Comparison of ENCODE assay signal across 1 cellular context in the genomic region with DNA sequence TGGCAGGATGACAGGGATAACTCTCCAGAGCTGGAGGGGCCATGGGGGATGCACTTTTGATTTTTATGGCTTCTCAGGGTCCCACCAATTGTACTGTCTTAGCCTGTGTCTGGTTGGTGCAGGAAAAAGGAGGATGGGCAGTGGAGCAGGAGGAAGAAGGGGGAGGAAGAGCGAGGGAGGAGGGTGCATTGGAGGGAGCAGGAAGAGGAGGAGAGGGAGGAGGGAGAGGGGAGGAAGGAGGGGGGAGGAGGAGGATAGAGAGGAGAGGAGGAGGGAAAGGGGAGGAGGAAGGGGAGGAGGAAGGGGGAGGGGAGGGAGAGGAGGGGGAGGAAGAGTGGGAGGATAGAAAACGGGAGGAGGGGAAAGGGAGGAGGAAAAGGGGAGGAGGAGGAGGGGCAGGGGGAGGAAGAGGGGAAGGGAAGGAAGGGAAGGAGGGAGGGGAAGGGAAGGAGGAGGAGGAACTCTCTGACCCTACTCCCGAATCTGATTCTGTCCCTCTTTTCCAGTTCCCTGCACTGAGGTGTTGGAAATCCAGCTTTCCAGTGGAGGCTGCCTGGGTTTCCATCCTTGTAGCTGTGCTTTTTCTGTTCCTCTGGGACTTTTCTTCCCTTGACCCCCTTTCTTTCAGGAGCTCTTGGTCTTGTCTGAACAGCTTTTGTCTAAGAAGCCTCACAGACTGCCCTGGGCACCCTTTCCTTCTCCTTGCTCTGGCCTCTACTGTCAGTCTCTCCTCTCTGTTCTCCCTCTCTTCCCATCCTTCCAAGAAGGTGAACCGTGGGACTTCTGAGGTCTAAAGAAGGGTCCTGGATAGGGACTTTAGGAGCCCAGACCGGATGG.
TF ChIP-seq lines count a peak whose summit lies in the region.

No MANE protein-coding gene starts in this region.

TF ChIP-seq in HCT116, 20 proteins besides CTCF, POLR2A, EP300 and RAD21 (continued from another document):
- TF ChIP-seq, protein P1, sequence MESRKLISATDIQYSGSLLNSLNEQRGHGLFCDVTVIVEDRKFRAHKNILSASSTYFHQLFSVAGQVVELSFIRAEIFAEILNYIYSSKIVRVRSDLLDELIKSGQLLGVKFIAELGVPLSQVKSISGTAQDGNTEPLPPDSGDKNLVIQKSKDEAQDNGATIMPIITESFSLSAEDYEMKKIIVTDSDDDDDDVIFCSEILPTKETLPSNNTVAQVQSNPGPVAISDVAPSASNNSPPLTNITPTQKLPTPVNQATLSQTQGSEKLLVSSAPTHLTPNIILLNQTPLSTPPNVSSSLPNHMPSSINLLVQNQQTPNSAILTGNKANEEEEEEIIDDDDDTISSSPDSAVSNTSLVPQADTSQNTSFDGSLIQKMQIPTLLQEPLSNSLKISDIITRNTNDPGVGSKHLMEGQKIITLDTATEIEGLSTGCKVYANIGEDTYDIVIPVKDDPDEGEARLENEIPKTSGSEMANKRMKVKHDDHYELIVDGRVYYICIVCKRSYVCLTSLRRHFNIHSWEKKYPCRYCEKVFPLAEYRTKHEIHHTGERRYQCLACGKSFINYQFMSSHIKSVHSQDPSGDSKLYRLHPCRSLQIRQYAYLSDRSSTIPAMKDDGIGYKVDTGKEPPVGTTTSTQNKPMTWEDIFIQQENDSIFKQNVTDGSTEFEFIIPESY (IDR thresholded peaks at IDR 0.05; ENCODE audit: extremely low read depth, insufficient replicate concordance, low read length) = no peak
- no peak for TF ChIP-seq ZNF274 (IDR thresholded peaks at IDR 0.05; ENCODE audit: low read depth, low read length)
- no peak for TF ChIP-seq SIN3A (IDR thresholded peaks at IDR 0.05; ENCODE audit: low read depth)
